ENCODE assay signal across 23 cellular contexts in the genomic region with DNA sequence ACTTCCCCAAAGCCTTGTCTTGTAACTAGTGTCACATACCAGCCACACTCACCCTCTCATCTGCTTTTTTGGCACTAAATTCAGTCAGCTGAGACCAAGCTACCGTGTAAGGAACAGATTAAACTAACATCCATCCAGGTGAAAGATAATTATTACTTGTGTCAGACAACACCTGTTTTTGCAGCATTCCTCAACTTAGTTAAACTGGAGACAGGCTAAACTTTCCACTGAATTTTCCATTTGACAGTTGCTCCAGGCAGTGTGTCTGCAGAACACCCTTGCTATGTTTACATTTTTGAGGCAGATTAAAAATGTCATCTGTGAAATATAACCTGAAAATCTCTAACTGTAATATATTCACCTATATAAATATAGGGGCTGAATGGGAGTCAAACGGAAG.
"Had no signal": no experiment of that assay in that cellular context is flagged by ENCODE, and none has a peak within 500 bp of the region (broad histone marks: within the 10 kb centered on the region; RNA-seq: fewer than 3 reads in every experiment).

No MANE protein-coding gene starts in this region.

- ATAC-seq: activated CD4-positive, CD25-positive, alpha-beta regulatory T cell treated with anti-CD3 and anti-CD28 coated beads, Interleukin-2, amount 50 U/mL, for 24 hours; activated CD8-positive, alpha-beta T cell treated with anti-CD3 and anti-CD28 coated beads for 36 hours; activated naive CD4-positive, alpha-beta T cell treated with anti-CD3 and anti-CD28 coated beads, Interleukin-2, amount 50 U/mL, for 72 hours; activated naive CD8-positive, alpha-beta T cell treated with anti-CD3 and anti-CD28 coated beads, Interleukin-2, amount 50 U/mL, for 24 hours; SK-N-SH treated with all-trans-retinoic acid at 6 μM for 48 hours had no signal

- H3K4me1 Mint-ChIP-seq: brain; central memory CD8-positive, alpha-beta T cell had no signal

- DNase-seq: activated CD4-positive, alpha-beta T cell treated with anti-CD3 and anti-CD28 coated beads for 4 hours; activated CD8-positive, alpha-beta memory T cell treated with anti-CD3 and anti-CD28 coated beads, Interleukin-2, amount 50 U/mL, for 4 hours; activated CD8-positive, alpha-beta T cell treated with anti-CD3 and anti-CD28 coated beads for 36 hours; activated naive CD8-positive, alpha-beta T cell treated with anti-CD3 and anti-CD28 coated beads, Interleukin-2, amount 50 U/mL, for 24 hours; amniotic stem cell; NCI-H1048; NCI-H1417 treated with DMSO at 0.1 percent for 48 hours; NCI-H1694; NCI-H2029; NCI-H2107; NCI-H2171 treated with DMSO at 0.1 percent for 48 hours; NCI-H226; NCI-H526; NCI-H82; SHP77; SW 1271 had no signal

- H3K9me3 Mint-ChIP-seq: activated CD8-positive, alpha-beta T cell treated with anti-CD3 and anti-CD28 coated beads for 36 hours; activated naive CD8-positive, alpha-beta T cell treated with anti-CD3 and anti-CD28 coated beads, Interleukin-2, amount 50 U/mL, for 24 hours; central memory CD8-positive, alpha-beta T cell; T-helper 2 cell treated with Interferon-gamma antibody and Interleukin-4, amounts not matched to agents 5 μg/mL and 100 μg/mL, for 36 hours had no signal

- FAIRE-seq: RCC 7860 had no signal

- H3K36me3 Mint-ChIP-seq: brain had no signal

- H3K4me3 Mint-ChIP-seq: activated CD8-positive, alpha-beta T cell treated with anti-CD3 and anti-CD28 coated beads for 36 hours; activated naive CD8-positive, alpha-beta T cell treated with anti-CD3 and anti-CD28 coated beads, Interleukin-2, amount 50 U/mL, for 24 hours; brain; central memory CD8-positive, alpha-beta T cell; T-helper 2 cell treated with Interferon-gamma antibody and Interleukin-4, amounts not matched to agents 5 μg/mL and 100 μg/mL, for 36 hours had no signal

- H3K27ac Mint-ChIP-seq: activated CD8-positive, alpha-beta T cell treated with anti-CD3 and anti-CD28 coated beads for 36 hours; activated naive CD4-positive, alpha-beta T cell treated with anti-CD3 and anti-CD28 coated beads, Interleukin-2, amount 50 U/mL, for 72 hours; activated naive CD8-positive, alpha-beta T cell treated with anti-CD3 and anti-CD28 coated beads, Interleukin-2, amount 50 U/mL, for 24 hours; T-helper 2 cell treated with Interferon-gamma antibody and Interleukin-4, amounts not matched to agents 5 μg/mL and 100 μg/mL, for 36 hours had no signal
